Comparison of ENCODE assay signal across 8 cellular contexts in genomic region chr9:107285292-107285691, GRCh38. TPM values are rescaled to one million over a fixed set of nuclear protein-coding genes. Genes with fewer than 3 reads are reported as not detected.
A peak's percentile ranks its signal among the peaks of the same experiment; 100 is the strongest.
DNase-seq lines count a peak whose midpoint lies in the region; ATAC-seq and TF ChIP-seq lines count a peak whose summit lies in the region.

No MANE protein-coding gene starts in this region.

- H3K9me3 Mint-ChIP-seq in nephron = no peaks in the 10 kb centered on the region

- no peaks in the 10 kb centered on the region for H3F3A ChIP-seq in Loucy (ENCODE audit: low read depth)

- H3K4me1 ChIP-seq in BLaER1 (peaks cover 31% of the 10 kb centered on the region), Loucy (ENCODE audit: insufficient read depth, low read length, poor library complexity, severe bottlenecking) (peaks cover 60% of the 10 kb centered on the region)

- peak overlapping the region; percentile 92 to 98 (median 93) for H3K27ac Mint-ChIP-seq in nephron

- H3K36me3 ChIP-seq in BLaER1 (peaks cover 12% of the 10 kb centered on the region), Loucy (ENCODE audit: insufficient read depth, low read length) (no peaks in the 10 kb centered on the region)

- H3K27me3 ChIP-seq in BLaER1 (no peaks in the 10 kb centered on the region), Loucy (ENCODE audit: insufficient read depth, low read length, poor library complexity, severe bottlenecking) (no peaks in the 10 kb centered on the region)

- H3K9me2 ChIP-seq in Loucy (replicated peaks; ENCODE audit: low read depth, low read length) = no peaks in the 10 kb centered on the region

- H3K4me3 Mint-ChIP-seq in nephron = peak overlapping the region; percentile 96 to 99 (median 99)

- H3K36me3 Mint-ChIP-seq in nephron (ENCODE audit: low read depth) = peaks cover 13% of the 10 kb centered on the region

- H3K4me3 ChIP-seq in BLaER1 = peak overlapping the region; percentile 87
- H3K4me3 ChIP-seq in Loucy (ENCODE audit: low read length, poor library complexity, severe bottlenecking) = peak overlapping the region; percentile 93

- peak; percentile 15 for DNase-seq in dermis blood vessel endothelial cell
- no peak for DNase-seq in superior temporal gyrus (ENCODE audit: extremely low spot score)
- no peak for DNase-seq in KG1 (lab: John Stamatoyannopoulos, UW)
- DNase-seq in NCI-H510A (lab: John Stamatoyannopoulos, UW) = no peak

- H3K9me3 ChIP-seq in BLaER1 (0 out of 2 replicates have a peak, but pooled peaks cover 2% of the 10 kb centered on the region), Loucy (ENCODE audit: insufficient read depth, low read depth, low read length) (no peaks in the 10 kb centered on the region)

- no peaks in the 10 kb centered on the region for H3K27me3 Mint-ChIP-seq in nephron (ENCODE audit: low read depth)

- H4K20me1 ChIP-seq in BLaER1 (peaks cover 69% of the 10 kb centered on the region), Loucy (ENCODE audit: insufficient read depth, low read length, poor library complexity, severe bottlenecking) (peaks cover 70% of the 10 kb centered on the region)

- peak overlapping the region; percentile 97 for H3K9ac ChIP-seq in BLaER1
- H3K9ac ChIP-seq in Loucy (ENCODE audit: low read depth, low read length, poor library complexity, severe bottlenecking) = peak overlapping the region; percentile 83

- ATAC-seq in GM18520 (IDR thresholded peaks at IDR 0.05; ENCODE audit: unreplicated experiment) = no peak

- H3K4me2 ChIP-seq in BLaER1 (peak overlapping the region; percentile 74), Loucy (ENCODE audit: low read depth, low read length, poor library complexity, severe bottlenecking) (peak overlapping the region; percentile 99)

- no peak overlapping the region for H2AFZ ChIP-seq in Loucy (ENCODE audit: low read length)

- peak overlapping the region; percentile 98; the same call in 1 of the 2 replicates for H3K27ac ChIP-seq in BLaER1

- TF ChIP-seq CTCF in Loucy (conservative IDR thresholded peaks at IDR 0.05; ENCODE audit: low read length) = no peak
- no peak for TF ChIP-seq CTCF in nephron (IDR thresholded peaks at IDR 0.05; ENCODE audit: unreplicated experiment in 3 of 3)

- H3K79me2 ChIP-seq in Loucy (ENCODE audit: insufficient read depth, low read length) = peaks cover 71% of the 10 kb centered on the region

- peaks cover 43% of the 10 kb centered on the region for H3K4me1 Mint-ChIP-seq in nephron

RNA-seq across cellular contexts. Expression of gene RAD23B, which starts 2.2 kb away (rescaled TPM):
- 75.0 and 98.8 TPM in 2 replicates for total RNA-seq in dermis blood vessel endothelial cell
